Comparison of ENCODE assay signal across 8 cellular contexts in the genomic region with DNA sequence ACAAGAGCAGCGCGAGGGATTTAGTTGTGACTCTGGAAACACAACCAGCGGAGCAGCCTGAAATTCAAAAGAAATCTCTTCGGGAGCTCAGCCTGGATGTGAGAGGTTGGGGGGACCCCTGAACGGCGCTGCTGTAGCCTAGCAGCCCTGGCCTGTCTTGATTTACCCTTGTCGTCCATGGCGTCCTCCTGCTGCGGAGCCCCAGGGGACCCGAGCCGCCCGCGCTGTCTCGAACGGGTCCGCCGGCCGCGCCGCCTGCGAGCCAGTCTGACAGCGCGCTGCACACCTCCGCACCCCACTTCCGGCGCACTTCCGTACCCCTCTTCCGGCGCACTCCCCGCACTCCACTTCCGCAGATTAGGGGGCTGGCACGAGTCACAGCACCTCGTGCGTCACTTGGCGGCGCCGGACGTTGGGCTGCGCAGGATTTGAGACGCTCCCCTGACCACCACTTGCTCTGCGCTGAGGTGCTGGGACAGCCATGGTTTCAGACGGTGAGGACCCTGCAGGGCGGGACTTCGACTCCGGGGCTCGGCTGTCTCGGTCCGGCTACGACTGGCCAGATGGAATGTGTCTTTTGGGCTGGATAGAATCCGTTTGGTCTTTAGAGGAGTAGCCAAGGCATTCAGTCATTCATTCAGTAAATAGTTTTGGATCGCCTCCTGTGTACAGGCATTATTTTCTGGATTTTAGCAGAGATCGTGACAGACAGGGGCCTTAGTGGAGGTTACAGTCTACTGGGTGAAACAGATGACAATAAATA.
DNase-seq lines count a peak whose midpoint lies in the region; ATAC-seq and TF ChIP-seq lines count a peak whose summit lies in the region.

A gene (minus strand): TSS at position 308 of the 763 bp plus-strand sequence. CDS start 129 bp downstream, at position 179.
A gene (plus strand): TSS at position 451 of the 763 bp plus-strand sequence. CDS start 31 bp downstream, at position 482.

- peaks cover 35% of the 10 kb centered on the region for H3K36me3 Mint-ChIP-seq in central memory CD8-positive, alpha-beta T cell (ENCODE audit: insufficient read depth)

- H3K4me3 Mint-ChIP-seq in central memory CD8-positive, alpha-beta T cell, result peak within 1 kb of the TSS; percentile 99

- ATAC-seq in GM19025 (IDR thresholded peaks at IDR 0.05; ENCODE audit: low read depth, unreplicated experiment) (peak; percentile 97), HG03342 (IDR thresholded peaks at IDR 0.05; ENCODE audit: unreplicated experiment) (peak; percentile 95)
- peak; percentile 99 for ATAC-seq in central memory CD8-positive, alpha-beta T cell (replicated peaks; ENCODE audit: extremely low read depth, poor library complexity, severe bottlenecking)

- peak; percentile 63 for DNase-seq in AG09309 (ENCODE audit: low read depth)
- DNase-seq in NCI-H446 (lab: John Stamatoyannopoulos, UW), result peak; percentile 94 to 96
- DNase-seq in activated CD4-positive, CD25-positive, alpha-beta regulatory T cell treated with anti-CD3 and anti-CD28 coated beads, Interleukin-2, amount 50 U/mL, for 16 hours (ENCODE audit: low read depth, low spot score), result peak; percentile 98
- DNase-seq in central memory CD8-positive, alpha-beta T cell (ENCODE audit: low spot score in 2 of 2), result peak; percentile 87 to 94
- peak; percentile 98 for DNase-seq in iris pigment epithelial cell (ENCODE audit: low read depth)
- peak; percentile 95 for DNase-seq in stimulated activated CD4-positive, alpha-beta T cell treated with anti-CD3 and anti-CD28 coated beads, Interleukin-12 subunit alpha, Interleukin-12 subunit beta, amount 100 ng/mL, for 4 hours

- no peaks in the 10 kb centered on the region for H3K9me3 Mint-ChIP-seq in central memory CD8-positive, alpha-beta T cell

- peak within 1 kb of the TSS; percentile 65 for H3K4me3 ChIP-seq in AG09309 (ENCODE audit: control insufficient read depth, low read depth, low read length)

- no peak for TF ChIP-seq CTCF in AG09309 (IDR thresholded peaks at IDR 0.05; ENCODE audit: control insufficient read depth, insufficient read depth, low read depth, low read length, missing control alignments)

- no peaks in the 10 kb centered on the region for H3K27me3 Mint-ChIP-seq in central memory CD8-positive, alpha-beta T cell

- H3K27ac Mint-ChIP-seq in central memory CD8-positive, alpha-beta T cell (ENCODE audit: low read depth), result peak within 1 kb of the TSS; percentile 99

- peaks cover 33% of the 10 kb centered on the region for H3K4me1 Mint-ChIP-seq in central memory CD8-positive, alpha-beta T cell

Comparison
In these comparisons a context has a peak if more than half of its experiments do, and no peak if none do; other contexts are left out.
1. Peak in every context shown above with its lines: DNase-seq, ATAC-seq and H3K4me3 ChIP-seq.